In the genomic region with DNA sequence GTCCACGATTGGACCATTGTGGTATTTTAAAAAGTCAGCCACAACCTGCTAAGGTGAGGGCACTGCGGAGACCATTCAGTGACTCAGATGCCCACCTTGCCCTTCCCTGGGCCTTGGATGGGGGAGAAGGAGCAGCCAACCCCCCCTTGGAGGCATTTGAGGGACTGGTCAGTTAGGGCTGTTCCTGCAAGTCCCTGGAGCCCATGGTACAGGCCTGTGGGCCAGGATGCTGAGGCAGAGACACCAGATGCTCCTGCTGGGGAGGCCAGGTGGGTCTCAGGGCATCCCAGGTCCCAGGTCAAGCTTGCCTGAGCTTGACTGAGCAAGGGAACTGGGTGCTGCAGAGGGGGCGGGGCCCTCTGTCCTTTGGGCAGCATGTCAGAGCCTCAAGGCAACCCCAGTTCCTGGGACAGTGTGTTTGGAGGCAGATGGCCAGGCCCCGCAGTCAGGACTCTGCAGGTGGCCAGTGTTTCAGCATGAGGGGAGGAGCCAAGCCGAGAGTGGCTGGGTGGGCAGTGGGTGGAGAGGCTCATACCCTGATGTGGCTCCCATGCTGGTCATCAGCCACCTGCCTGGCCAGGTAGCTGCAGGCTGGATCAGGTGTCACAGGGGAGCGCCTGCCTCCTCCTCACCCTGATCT, we compare ENCODE assay signal across 20 cellular contexts. TPM values are rescaled to one million over a fixed set of nuclear protein-coding genes. Genes with fewer than 3 reads are reported as not detected.
"Had no signal": no experiment of that assay in that cellular context is flagged by ENCODE, and none has a peak within 500 bp of the region (broad histone marks: within the 10 kb centered on the region; RNA-seq: fewer than 3 reads in every experiment).

No MANE protein-coding gene starts in this region.

- H3K4me1 ChIP-seq: adrenal gland, gastroesophageal sphincter, neural progenitor cell, pancreas, vagina had no signal

- H3K27ac ChIP-seq: adrenal gland, cardiac muscle cell, gastroesophageal sphincter, neural progenitor cell, pancreas, thyroid gland, vagina had no signal

- ATAC-seq: activated CD4-positive, alpha-beta T cell treated with anti-CD3 and anti-CD28 coated beads for 36 hours; activated T-cell treated with anti-CD3 and anti-CD28 coated beads, Interleukin-2, amount 50 U/mL, for 4 hours; gastroesophageal sphincter; pancreas; stimulated activated naive B cell treated with anti-CD40 and anti-IgM and Interleukin-4, amounts not matched to agents 10 μg/mL and 1 μg/mL and 100 μg/mL, for 72 hours had no signal

- DNase-seq: activated CD4-positive, alpha-beta memory T cell treated with anti-CD3 and anti-CD28 coated beads, Interleukin-2, amount 10 ng/mL, durations not matched to agents 7 days and 5 days; activated CD4-positive, alpha-beta T cell treated with anti-CD3 and anti-CD28 coated beads for 36 hours; activated effector memory CD4-positive, alpha-beta T cell treated with anti-CD3 and anti-CD28 coated beads, Interleukin-2, amount 50 U/mL, for 16 hours; activated T-cell treated with anti-CD3 and anti-CD28 coated beads, Interleukin-2, amount 50 U/mL, for 4 hours; adrenal gland; erythroblast; islet precursor cell; stimulated activated CD4-positive, alpha-beta T cell treated with anti-CD3 and anti-CD28 coated beads, Interleukin-15, amount 100 ng/mL, for 24 hours; stimulated activated CD4-positive, alpha-beta T cell treated with anti-CD3 and anti-CD28 coated beads, Interleukin-4, amount 100 ng/mL, for 1 hour; stimulated activated naive B cell treated with anti-CD40 and anti-IgM and Interleukin-4, amounts not matched to agents 10 μg/mL and 1 μg/mL and 100 μg/mL, for 72 hours; thyroid gland had no signal

- H3K9me3 ChIP-seq: adrenal gland, gastroesophageal sphincter, pancreas, thyroid gland, vagina had no signal

- H3K27me3 ChIP-seq: adrenal gland, cardiac muscle cell, neural progenitor cell, pancreas, thyroid gland, vagina had no signal

- H3K4me3 ChIP-seq: adrenal gland, cardiac muscle cell, gastroesophageal sphincter, neural progenitor cell, pancreas, thyroid gland, vagina had no signal

- H3K36me3 ChIP-seq: adrenal gland, cardiac muscle cell, gastroesophageal sphincter, neural progenitor cell, pancreas, thyroid gland, vagina had no signal

RNA-seq across cellular contexts. Expression of a gene that starts 27.5 kb away (rescaled TPM):
- total RNA-seq: activated CD4-positive, alpha-beta memory T cell treated with anti-CD3 and anti-CD28 coated beads, Interleukin-2, amount 10 ng/mL, durations not matched to agents 7 days and 5 days; activated CD4-positive, alpha-beta T cell treated with anti-CD3 and anti-CD28 coated beads for 36 hours; activated T-cell treated with anti-CD3 and anti-CD28 coated beads, Interleukin-2, amount 50 U/mL, for 4 hours; adrenal gland; cardiac muscle cell; gastroesophageal sphincter; liver; pancreas; renal cortical epithelial cell; skeletal muscle tissue; T-helper 1 cell treated with Interleukin-12 subunit alpha and Interleukin-12 subunit beta and Interleukin-4 antibody, amounts not matched to agents 30 ng/mL and 1 ng/mL, for 36 hours had no signal
- polyA plus RNA-seq: cardiac muscle cell, liver, pancreas had no signal
